In the genomic region with DNA sequence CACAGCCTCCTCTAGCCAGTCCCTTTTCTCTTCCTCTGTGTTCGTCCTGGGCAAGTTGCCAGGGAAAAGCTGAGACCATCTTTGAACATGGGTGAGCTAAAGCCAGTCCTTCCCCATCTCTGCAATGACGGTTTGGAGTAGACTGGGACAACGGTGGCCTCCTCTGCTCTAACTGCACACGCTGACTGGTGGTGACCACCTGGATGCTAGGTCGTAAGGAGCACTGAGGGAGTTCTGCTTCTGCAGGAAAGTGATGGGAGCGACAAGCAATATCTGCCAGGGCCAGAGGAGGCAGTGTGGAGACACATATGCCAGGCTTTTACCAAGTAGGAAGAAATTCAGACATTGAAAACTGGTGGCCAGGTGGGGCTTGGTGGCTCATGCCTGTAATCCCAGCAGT, we compare ENCODE assay signal across 9 cellular contexts.
DNase-seq lines count a peak whose midpoint lies in the region; ATAC-seq and TF ChIP-seq lines count a peak whose summit lies in the region.
"Had no signal": no experiment of that assay in that cellular context is flagged by ENCODE, and none has a peak within 500 bp of the region (broad histone marks: within the 10 kb centered on the region; RNA-seq: fewer than 3 reads in every experiment).

No MANE protein-coding gene starts in this region.

- H3K4me3 Mint-ChIP-seq in CD8-positive, alpha-beta memory T cell, result no peak overlapping the region
- H3K4me3 Mint-ChIP-seq in activated T-helper 1 cell treated with anti-CD3 and anti-CD28 coated beads, Interleukin-12 subunit alpha, Interleukin-12 subunit beta, Interleukin-2, Interleukin-4 antibody, amounts not matched to agents 30 ng/mL and 10 ng/mL and 1 ng/mL, durations not matched to agents 14 hours and 24 hours and 36 hours, result no peak overlapping the region

- H3K27me3 Mint-ChIP-seq in CD8-positive, alpha-beta memory T cell, result peaks cover 0 to 3% of the 10 kb centered on the region in 2 donors
- no peaks in the 10 kb centered on the region for H3K27me3 Mint-ChIP-seq in activated T-helper 1 cell treated with anti-CD3 and anti-CD28 coated beads, Interleukin-12 subunit alpha, Interleukin-12 subunit beta, Interleukin-2, Interleukin-4 antibody, amounts not matched to agents 30 ng/mL and 10 ng/mL and 1 ng/mL, durations not matched to agents 14 hours and 24 hours and 36 hours (ENCODE audit: insufficient read depth)

- peak overlapping the region in 5 of 8 donors; percentile 44 to 83 (median 68) for H3K27ac Mint-ChIP-seq in CD8-positive, alpha-beta memory T cell
- H3K27ac Mint-ChIP-seq in activated T-helper 1 cell treated with anti-CD3 and anti-CD28 coated beads, Interleukin-12 subunit alpha, Interleukin-12 subunit beta, Interleukin-2, Interleukin-4 antibody, amounts not matched to agents 30 ng/mL and 10 ng/mL and 1 ng/mL, durations not matched to agents 14 hours and 24 hours and 36 hours, result no peak overlapping the region

- peak; percentile 57 for ATAC-seq in GM21390 (IDR thresholded peaks at IDR 0.05; ENCODE audit: unreplicated experiment)
- ATAC-seq in right lobe of liver, result peak; percentile 31 to 48 (median 38)
- no peak for ATAC-seq in HG03457 (IDR thresholded peaks at IDR 0.05; ENCODE audit: unreplicated experiment)

- in situ Hi-C loops in brain microvascular endothelial cell (cut with HindIII; ENCODE audit: low pct_ligation_motif_present, low sequenced_read_pairs), result no loop called here

- POLR2A ChIA-PET in CD8-positive, alpha-beta memory T cell (lab: Charles Lee), result no interaction called here

- no peak overlapping the region for H3K27ac ChIP-seq in CD8-positive, alpha-beta memory T cell (ENCODE audit: low read depth, low read length)
- no peak overlapping the region for H3K27ac ChIP-seq in brain microvascular endothelial cell
- no peak overlapping the region for H3K27ac ChIP-seq in right lobe of liver

- no peaks in the 10 kb centered on the region for H3K36me3 ChIP-seq in CD8-positive, alpha-beta memory T cell (ENCODE audit: insufficient read depth, low read length)
- H3K36me3 ChIP-seq in NT2/D1 (ENCODE audit: insufficient read depth, insufficient read length, low read length), result no peaks in the 10 kb centered on the region
- no peaks in the 10 kb centered on the region for H3K36me3 ChIP-seq in brain microvascular endothelial cell (replicated peaks)
- no peaks in the 10 kb centered on the region for H3K36me3 ChIP-seq in right lobe of liver

- no peak for TF ChIP-seq POLR2A in right lobe of liver (IDR thresholded peaks at IDR 0.05)

- WGBS in right lobe of liver (ENCODE audit: insufficient coverage, low coverage, low lambda C conversion rate, missing lambda C conversion rate), result 19% methylated on average over 5 of the region's 6 CpGs

- DNase-seq in CD8-positive, alpha-beta memory T cell, result peak in 1 of 5 donors; percentile 17
- DNase-seq in NT2/D1 (ENCODE audit: low read depth, low spot score), result peak; percentile 66
- DNase-seq in brain microvascular endothelial cell, result peak; percentile 51
- no peak for DNase-seq in right lobe of liver
- no peak for DNase-seq in NCI-H774 (lab: John Stamatoyannopoulos, UW)
- DNase-seq in activated T-helper 1 cell treated with anti-CD3 and anti-CD28 coated beads, Interleukin-12 subunit alpha, Interleukin-12 subunit beta, Interleukin-2, Interleukin-4 antibody, amounts not matched to agents 30 ng/mL and 10 ng/mL and 1 ng/mL, durations not matched to agents 14 hours and 24 hours and 36 hours (ENCODE audit: low spot score), result no peak
- DNase-seq: left cardiac atrium had no signal

- H3K4me3 ChIP-seq in CD8-positive, alpha-beta memory T cell (ENCODE audit: low read length), result no peak overlapping the region
- H3K4me3 ChIP-seq in NT2/D1 (ENCODE audit: insufficient read length, low read depth), result no peak overlapping the region
- no peak overlapping the region for H3K4me3 ChIP-seq in brain microvascular endothelial cell (ENCODE audit: low read depth, low read length)
- no peak overlapping the region for H3K4me3 ChIP-seq in right lobe of liver

- H3K36me3 Mint-ChIP-seq in CD8-positive, alpha-beta memory T cell, result peaks cover 0 to 9% (median 3%) of the 10 kb centered on the region in 3 donors
- H3K36me3 Mint-ChIP-seq in activated T-helper 1 cell treated with anti-CD3 and anti-CD28 coated beads, Interleukin-12 subunit alpha, Interleukin-12 subunit beta, Interleukin-2, Interleukin-4 antibody, amounts not matched to agents 30 ng/mL and 10 ng/mL and 1 ng/mL, durations not matched to agents 14 hours and 24 hours and 36 hours (ENCODE audit: low read depth), result peaks cover 8% of the 10 kb centered on the region

- CTCF ChIA-PET in CD8-positive, alpha-beta memory T cell (lab: Charles Lee), result interaction anchor here (1.2 to 2.3 kb wide), 2 partner anchors 8 to 38 kb away, joined by 3 to 6 read pairs; no protein-coding TSS in a partner anchor

- TF ChIP-seq CTCF in brain microvascular endothelial cell (IDR thresholded peaks at IDR 0.05; ENCODE audit: low read depth, low read length, missing control alignments) (peak; percentile 67), right lobe of liver (IDR thresholded peaks at IDR 0.05) (peak; percentile 7 to 34 (median 30))

- no peaks in the 10 kb centered on the region for H3K27me3 ChIP-seq in CD8-positive, alpha-beta memory T cell (ENCODE audit: insufficient read depth, low read length, poor library complexity, severe bottlenecking)
- H3K27me3 ChIP-seq in NT2/D1 (ENCODE audit: insufficient read depth, insufficient read length), result no peaks in the 10 kb centered on the region
- no peaks in the 10 kb centered on the region for H3K27me3 ChIP-seq in brain microvascular endothelial cell (replicated peaks)
- H3K27me3 ChIP-seq in right lobe of liver, result no peaks in the 10 kb centered on the region

- intact Hi-C loops in right lobe of liver (cut with DNase I), result no loop called here
- intact Hi-C loops in activated T-helper 1 cell treated with anti-CD3 and anti-CD28 coated beads, Interleukin-12 subunit alpha, Interleukin-12 subunit beta, Interleukin-2, Interleukin-4 antibody, amounts not matched to agents 30 ng/mL and 10 ng/mL and 1 ng/mL, durations not matched to agents 14 hours and 24 hours and 36 hours (cut with micrococcal nuclease), result loop anchor here (10.0 kb wide), 1 partner anchor 214 kb away; no protein-coding TSS in a partner anchor

- peaks cover 3 to 5% (median 4%) of the 10 kb centered on the region in 3 donors for H3K4me1 Mint-ChIP-seq in CD8-positive, alpha-beta memory T cell
- no peaks in the 10 kb centered on the region for H3K4me1 Mint-ChIP-seq in activated T-helper 1 cell treated with anti-CD3 and anti-CD28 coated beads, Interleukin-12 subunit alpha, Interleukin-12 subunit beta, Interleukin-2, Interleukin-4 antibody, amounts not matched to agents 30 ng/mL and 10 ng/mL and 1 ng/mL, durations not matched to agents 14 hours and 24 hours and 36 hours (ENCODE audit: low read depth)

- H3K9me3 Mint-ChIP-seq in CD8-positive, alpha-beta memory T cell, result no peaks in the 10 kb centered on the region
- no peaks in the 10 kb centered on the region for H3K9me3 Mint-ChIP-seq in activated T-helper 1 cell treated with anti-CD3 and anti-CD28 coated beads, Interleukin-12 subunit alpha, Interleukin-12 subunit beta, Interleukin-2, Interleukin-4 antibody, amounts not matched to agents 30 ng/mL and 10 ng/mL and 1 ng/mL, durations not matched to agents 14 hours and 24 hours and 36 hours

- no peak overlapping the region for H3K9ac ChIP-seq in NT2/D1 (ENCODE audit: insufficient read length, low read depth)

- no peaks in the 10 kb centered on the region for H3K4me1 ChIP-seq in CD8-positive, alpha-beta memory T cell (ENCODE audit: insufficient read depth, low read length)
- H3K4me1 ChIP-seq in NT2/D1 (ENCODE audit: insufficient read depth, insufficient read length) (peaks cover 15% of the 10 kb centered on the region), right lobe of liver (no peaks in the 10 kb centered on the region)

- H3K9me3 ChIP-seq in CD8-positive, alpha-beta memory T cell (ENCODE audit: low read length), result no peaks in the 10 kb centered on the region
- H3K9me3 ChIP-seq in NT2/D1 (ENCODE audit: insufficient read depth, low read length), result no peaks in the 10 kb centered on the region
- no peaks in the 10 kb centered on the region for H3K9me3 ChIP-seq in right lobe of liver

Comparison
In these comparisons a context has a peak if more than half of its experiments do, and no peak if none do; other contexts are left out.
1. DNase-seq: peak in NT2/D1 (single experiment) and brain microvascular endothelial cell (single experiment); none in right lobe of liver (0 of 3), NCI-H774 (single experiment) and activated T-helper 1 cell treated with anti-CD3 and anti-CD28 coated beads, Interleukin-12 subunit alpha, Interleukin-12 subunit beta, Interleukin-2, Interleukin-4 antibody, amounts not matched to agents 30 ng/mL and 10 ng/mL and 1 ng/mL, durations not matched to agents 14 hours and 24 hours and 36 hours (single experiment).